Comparison of ENCODE assay signal across 11 cellular contexts in genomic region chr16:84842516-84843148, GRCh38. TPM values are rescaled to one million over a fixed set of nuclear protein-coding genes. Genes with fewer than 3 reads are reported as not detected.
DNase-seq lines count a peak whose midpoint lies in the region; ATAC-seq and TF ChIP-seq lines count a peak whose summit lies in the region.
"Had no signal": no experiment of that assay in that cellular context is flagged by ENCODE, and none has a peak within 500 bp of the region (broad histone marks: within the 10 kb centered on the region; RNA-seq: fewer than 3 reads in every experiment).

No MANE protein-coding gene starts in this region.

- no peak for TF ChIP-seq CTCF in suprapubic skin (IDR thresholded peaks at IDR 0.05)

- WGBS in suprapubic skin, result 45% methylated on average over 15 of the region's 18 CpGs

- peak; percentile 50 for ATAC-seq in left ventricle myocardium superior

- H3K27ac ChIP-seq in suprapubic skin, result peak overlapping the region; percentile 10
- no peak overlapping the region for H3K27ac ChIP-seq in Karpas-422 (ENCODE audit: low read length)
- H3K27ac ChIP-seq: epithelial cell of prostate had no signal

- no peaks in the 10 kb centered on the region for H3K9me2 ChIP-seq in Karpas-422 (replicated peaks; ENCODE audit: insufficient read depth, low read length)

- no peaks in the 10 kb centered on the region for H3K79me2 ChIP-seq in Karpas-422 (ENCODE audit: low read length)

- H4K20me1 ChIP-seq in Karpas-422 (ENCODE audit: insufficient read depth, low read depth, low read length), result no peaks in the 10 kb centered on the region

- H3K4me1 ChIP-seq in suprapubic skin (peaks cover 48% of the 10 kb centered on the region), Karpas-422 (ENCODE audit: low read length) (no peaks in the 10 kb centered on the region)

- H3K9me3 ChIP-seq in suprapubic skin (no peaks in the 10 kb centered on the region), Karpas-422 (ENCODE audit: low read length) (no peaks in the 10 kb centered on the region)
- H3K9me3 ChIP-seq: body of pancreas had no signal

- no peak overlapping the region for H3K27ac Mint-ChIP-seq in activated CD4-positive, alpha-beta T cell treated with anti-CD3 and anti-CD28 coated beads, Interleukin-2, amount 10 ng/mL, durations not matched to agents 7 days and 5 days

- peak; percentile 35 for DNase-seq in NCI-H345 (lab: John Stamatoyannopoulos, UW)
- no peak for DNase-seq in NCI-H345 treated with DMSO at 0.1 percent for 48 hours (lab: John Stamatoyannopoulos, UW; ENCODE audit: unreplicated experiment)
- peak; percentile 20 for DNase-seq in NCI-H2171 (lab: John Stamatoyannopoulos, UW)
- peak; percentile 53 for DNase-seq in left ventricle myocardium superior
- peak in 1 of 2 donors; percentile 65 for DNase-seq in suprapubic skin (ENCODE audit: low spot score in 2 of 2)
- no peak for DNase-seq in activated CD8-positive, alpha-beta memory T cell treated with anti-CD3 and anti-CD28 coated beads, Interleukin-2, amount 50 U/mL, for 48 hours
- DNase-seq in Karpas-422, result no peak
- no peak for DNase-seq in activated CD4-positive, alpha-beta T cell treated with anti-CD3 and anti-CD28 coated beads, Interleukin-2, amount 10 ng/mL, durations not matched to agents 7 days and 5 days
- DNase-seq: NCI-H446 had no signal

- CTCF ChIA-PET in activated CD4-positive, alpha-beta T cell treated with anti-CD3 and anti-CD28 coated beads, Interleukin-2, amount 10 ng/mL, durations not matched to agents 7 days and 5 days (lab: Charles Lee), result interaction anchor here (0.8 kb wide), 1 partner anchor 25 kb away, joined by 3 read pairs; no protein-coding TSS in a partner anchor

- H3K27me3 ChIP-seq in suprapubic skin, result peaks cover 3% of the 10 kb centered on the region
- H3K27me3 ChIP-seq in Karpas-422 (ENCODE audit: low read length), result no peaks in the 10 kb centered on the region
- H3K27me3 ChIP-seq: body of pancreas had no signal

- H3K4me1 Mint-ChIP-seq in activated CD4-positive, alpha-beta T cell treated with anti-CD3 and anti-CD28 coated beads, Interleukin-2, amount 10 ng/mL, durations not matched to agents 7 days and 5 days, result no peaks in the 10 kb centered on the region

- H3K4me3 ChIP-seq in suprapubic skin, result no peak overlapping the region
- no peak overlapping the region for H3K4me3 ChIP-seq in Karpas-422 (ENCODE audit: low read length)
- H3K4me3 ChIP-seq: body of pancreas had no signal

- intact Hi-C loops in left ventricle myocardium superior (cut with micrococcal nuclease), result no loop called here

- TF ChIP-seq POLR2A in suprapubic skin (IDR thresholded peaks at IDR 0.05), result no peak

- H3K27me3 Mint-ChIP-seq in activated CD4-positive, alpha-beta T cell treated with anti-CD3 and anti-CD28 coated beads, Interleukin-2, amount 10 ng/mL, durations not matched to agents 7 days and 5 days, result peaks cover 35% of the 10 kb centered on the region

- TF ChIP-seq EP300 in suprapubic skin (IDR thresholded peaks at IDR 0.05), result no peak

- no peaks in the 10 kb centered on the region for H3K9me3 Mint-ChIP-seq in activated CD4-positive, alpha-beta T cell treated with anti-CD3 and anti-CD28 coated beads, Interleukin-2, amount 10 ng/mL, durations not matched to agents 7 days and 5 days

- POLR2A ChIA-PET in activated CD4-positive, alpha-beta T cell treated with anti-CD3 and anti-CD28 coated beads, Interleukin-2, amount 10 ng/mL, durations not matched to agents 7 days and 5 days (lab: Charles Lee), result no interaction called here

- no peak overlapping the region for H3K4me3 Mint-ChIP-seq in activated CD4-positive, alpha-beta T cell treated with anti-CD3 and anti-CD28 coated beads, Interleukin-2, amount 10 ng/mL, durations not matched to agents 7 days and 5 days

- H3K9ac ChIP-seq in Karpas-422 (ENCODE audit: low read length), result no peak overlapping the region

- H3K36me3 ChIP-seq in suprapubic skin, result peaks cover 33% of the 10 kb centered on the region
- no peaks in the 10 kb centered on the region for H3K36me3 ChIP-seq in Karpas-422 (ENCODE audit: insufficient read depth, low read length)

- no peak overlapping the region for H2AFZ ChIP-seq in Karpas-422 (ENCODE audit: low read length)

- no peaks in the 10 kb centered on the region for H3K36me3 Mint-ChIP-seq in activated CD4-positive, alpha-beta T cell treated with anti-CD3 and anti-CD28 coated beads, Interleukin-2, amount 10 ng/mL, durations not matched to agents 7 days and 5 days (ENCODE audit: low read depth)

- H3K4me2 ChIP-seq in Karpas-422 (ENCODE audit: low read depth, low read length, poor library complexity, severe bottlenecking), result no peak overlapping the region

RNA-seq across cellular contexts. Expression of gene CRISPLD2, which starts 22.8 kb away (rescaled TPM):
- total RNA-seq in left ventricle myocardium superior, result 29.1 TPM
- total RNA-seq in suprapubic skin, result 100 to 1,000 TPM in 1 of 4 donors, 10 to 100 TPM in 3; 54.9 to 109 (median 63.4) TPM
- total RNA-seq in Karpas-422 (2014; rRNA removed; shearing (Covaris generic); ENCODE audit: low replicate concordance), result not detected in 2 replicates
- total RNA-seq in activated CD4-positive, alpha-beta T cell treated with anti-CD3 and anti-CD28 coated beads, Interleukin-2, amount 10 ng/mL, durations not matched to agents 7 days and 5 days, result under 1 TPM; 0.25 to 0.27 TPM

Comparison
In these comparisons a context has a peak if more than half of its experiments do, and no peak if none do; other contexts are left out.
1. DNase-seq: peak in NCI-H345 (single experiment), NCI-H2171 (single experiment) and left ventricle myocardium superior (single experiment); none in NCI-H345 treated with DMSO at 0.1 percent for 48 hours (single experiment), activated CD8-positive, alpha-beta memory T cell treated with anti-CD3 and anti-CD28 coated beads, Interleukin-2, amount 50 U/mL, for 48 hours (single experiment), Karpas-422 (single experiment) and activated CD4-positive, alpha-beta T cell treated with anti-CD3 and anti-CD28 coated beads, Interleukin-2, amount 10 ng/mL, durations not matched to agents 7 days and 5 days (single experiment).
2. RNA of gene CRISPLD2, which starts 22.8 kb away (total RNA-seq): 54.9 to 109 TPM in suprapubic skin and 29.1 TPM in left ventricle myocardium superior (single experiment); 0.25 to 0.27 TPM in activated CD4-positive, alpha-beta T cell treated with anti-CD3 and anti-CD28 coated beads, Interleukin-2, amount 10 ng/mL, durations not matched to agents 7 days and 5 days and not detected in Karpas-422; every median in the first group is over 10 times any median in the second.